In the genomic region with DNA sequence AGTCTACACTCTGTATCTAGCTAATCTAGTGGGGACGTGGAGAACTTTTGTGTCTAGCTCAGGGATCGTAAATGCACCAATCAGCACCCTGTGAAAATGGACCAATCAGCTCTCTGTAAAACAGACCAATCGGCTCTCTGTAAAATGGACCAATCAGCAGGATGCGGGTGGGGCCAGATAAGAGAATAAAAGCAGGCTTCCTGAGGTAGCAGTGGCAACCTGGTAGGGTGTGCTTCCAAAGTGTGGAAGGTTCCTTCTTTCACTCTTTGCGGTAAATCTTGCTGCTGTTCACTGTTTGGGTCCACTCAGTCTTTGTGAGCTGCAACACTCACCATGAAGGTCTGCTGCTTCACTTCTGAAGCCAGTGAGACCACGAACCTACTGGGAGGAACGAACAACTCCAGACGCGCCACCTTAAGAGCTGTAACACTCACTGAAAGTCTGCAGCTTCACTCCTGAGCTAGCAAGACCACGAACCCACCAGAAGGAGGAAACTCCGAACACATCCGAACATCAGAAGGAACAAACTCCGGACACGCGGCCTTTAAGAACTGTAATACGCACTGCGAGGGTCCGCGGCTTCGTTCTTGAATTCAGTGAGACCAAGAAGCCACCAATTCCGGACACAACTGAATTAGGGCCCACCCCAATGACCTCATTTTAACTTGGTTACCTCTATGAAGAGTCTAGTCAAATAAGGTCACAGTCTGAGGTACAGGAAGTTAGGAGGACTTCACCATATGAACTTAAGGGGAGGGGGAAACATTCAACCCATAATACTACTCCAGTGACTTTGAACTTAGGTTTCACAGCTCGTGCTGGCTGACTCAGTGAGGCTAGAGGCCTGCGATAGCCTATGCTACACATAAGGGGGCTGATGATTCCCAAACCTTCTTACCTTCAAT, we compare ENCODE assay signal across 8 cellular contexts. TPM values are rescaled to one million over a fixed set of nuclear protein-coding genes. Genes with fewer than 3 reads are reported as not detected.
A peak's percentile ranks its signal among the peaks of the same experiment; 100 is the strongest.
DNase-seq lines count a peak whose midpoint lies in the region; ATAC-seq and TF ChIP-seq lines count a peak whose summit lies in the region.
"Not testable (repeated sequence)": the region's sequence is repeated elsewhere in the genome, so short reads cannot be mapped to it uniquely, and the experiment has no call there.

No MANE protein-coding gene starts in this region.

- not testable (repeated sequence) for TF ChIP-seq POLR2A in testis (IDR thresholded peaks at IDR 0.05)

- H3K9me2 ChIP-seq in GM23338 (ENCODE audit: insufficient read depth): not testable (repeated sequence)

- not testable (repeated sequence) for H3K36me3 Mint-ChIP-seq in GM23338 (ENCODE audit: low read depth); activated naive CD8-positive, alpha-beta T cell treated with anti-CD3 and anti-CD28 coated beads for 36 hours; effector memory CD8-positive, alpha-beta T cell (ENCODE audit: insufficient read depth); mesothelial cell of epicardium; neural crest cell (ENCODE audit: low read depth)

- H3K4me2 ChIP-seq in GM23338: peak overlapping the region; percentile 77; the same call in 1 of the 2 replicates

- not testable (repeated sequence) for H2AFZ ChIP-seq in GM23338

- H3K36me3 ChIP-seq in GM23338 (ENCODE audit: insufficient read depth); HUES64 (ENCODE audit: insufficient read depth, low read length); iPS-15b (ENCODE audit: control insufficient read depth, insufficient read depth, low read length); testis (ENCODE audit: low read depth, missing control alignments): not testable (repeated sequence)

- intact Hi-C loops in testis (cut with DNase I; ENCODE audit: low total_unique reads): not testable (repeated sequence)

- ATAC-seq in GM23338: not testable (repeated sequence)
- peak; percentile 81 for ATAC-seq in effector memory CD8-positive, alpha-beta T cell (replicated peaks)

- H3K27ac Mint-ChIP-seq in GM23338; effector memory CD8-positive, alpha-beta T cell; mesothelial cell of epicardium; neural crest cell (ENCODE audit: unreplicated experiment): not testable (repeated sequence)
- peak overlapping the region; percentile 67 for H3K27ac Mint-ChIP-seq in activated naive CD8-positive, alpha-beta T cell treated with anti-CD3 and anti-CD28 coated beads for 36 hours

- not testable (repeated sequence) for H3K27me3 ChIP-seq in GM23338 (ENCODE audit: insufficient read depth); HUES64 (ENCODE audit: insufficient read depth, low read length); iPS-15b (ENCODE audit: control insufficient read depth, insufficient read depth, low read length); testis

- not testable (repeated sequence) for H3K4me1 Mint-ChIP-seq in GM23338, mesothelial cell of epicardium
- H3K4me1 Mint-ChIP-seq in activated naive CD8-positive, alpha-beta T cell treated with anti-CD3 and anti-CD28 coated beads for 36 hours: peaks cover 10% of the 10 kb centered on the region
- peaks cover 0 to 10% of the 10 kb centered on the region in 2 donors for H3K4me1 Mint-ChIP-seq in effector memory CD8-positive, alpha-beta T cell (ENCODE audit: low read depth in 2 of 2)
- peaks cover 18% of the 10 kb centered on the region for H3K4me1 Mint-ChIP-seq in neural crest cell

- not testable (repeated sequence) for H3K27ac ChIP-seq in GM23338 (ENCODE audit: low read depth); HUES64 (ENCODE audit: low read depth, low read length); testis

- peak overlapping the region; percentile 61; the same call in 1 of the 2 replicates for H3K4me3 ChIP-seq in GM23338
- 0 out of 2 replicates have a peak overlapping the region, but pooled peaks have one; percentile 56 for H3K4me3 ChIP-seq in HUES64 (ENCODE audit: low read length)
- peak overlapping the region; percentile 42 for H3K4me3 ChIP-seq in iPS-15b (ENCODE audit: low read depth, low read length)
- H3K4me3 ChIP-seq in testis: peak overlapping the region in 1 of 2 donors; percentile 50

- H3K9me3 Mint-ChIP-seq in GM23338; activated naive CD8-positive, alpha-beta T cell treated with anti-CD3 and anti-CD28 coated beads for 36 hours; effector memory CD8-positive, alpha-beta T cell; mesothelial cell of epicardium; neural crest cell: not testable (repeated sequence)

- H3K79me2 ChIP-seq in GM23338 (replicated peaks; ENCODE audit: insufficient read depth): not testable (repeated sequence)

- H3F3A ChIP-seq in GM23338 (replicated peaks; ENCODE audit: low read depth): not testable (repeated sequence)

- not testable (repeated sequence) for H3K27me3 Mint-ChIP-seq in GM23338 (ENCODE audit: insufficient read depth, low read depth, poor library complexity); activated naive CD8-positive, alpha-beta T cell treated with anti-CD3 and anti-CD28 coated beads for 36 hours; mesothelial cell of epicardium (ENCODE audit: low read depth); neural crest cell (ENCODE audit: low read depth)
- H3K27me3 Mint-ChIP-seq in effector memory CD8-positive, alpha-beta T cell: peaks cover 27 to 32% of the 10 kb centered on the region in 2 donors

- not testable (repeated sequence) for DNase-seq in GM23338 (ENCODE audit: low spot score); activated naive CD8-positive, alpha-beta T cell treated with anti-CD3 and anti-CD28 coated beads for 36 hours; effector memory CD8-positive, alpha-beta T cell; mesothelial cell of epicardium (ENCODE audit: low spot score in 2 of 2, unreplicated experiment in 2 of 2); neural crest cell (ENCODE audit: low read depth, low spot score)
- DNase-seq in testis: peak; percentile 69

- not testable (repeated sequence) for H4K20me1 ChIP-seq in GM23338 (replicated peaks; ENCODE audit: insufficient read depth)

- not testable (repeated sequence) for H3K9ac ChIP-seq in HUES64 (ENCODE audit: low read depth, low read length); iPS-15b (ENCODE audit: low read depth, low read length)

- H3K4me3 Mint-ChIP-seq in GM23338 (peak overlapping the region; percentile 58), mesothelial cell of epicardium (peak overlapping the region; percentile 56), neural crest cell (peak overlapping the region; percentile 69)
- H3K4me3 Mint-ChIP-seq in activated naive CD8-positive, alpha-beta T cell treated with anti-CD3 and anti-CD28 coated beads for 36 hours: peak overlapping the region; percentile 37
- not testable (repeated sequence) for H3K4me3 Mint-ChIP-seq in effector memory CD8-positive, alpha-beta T cell

- not testable (repeated sequence) for H3K4me1 ChIP-seq in GM23338 (ENCODE audit: insufficient read depth); HUES64 (ENCODE audit: insufficient read depth, low read length); iPS-15b (ENCODE audit: control insufficient read depth, insufficient read depth, low read length); testis

- H3K9me3 ChIP-seq in HUES64 (ENCODE audit: insufficient read depth, low read depth, low read length); iPS-15b (ENCODE audit: control insufficient read depth, insufficient read depth, low read length); testis: not testable (repeated sequence)

- not testable (repeated sequence) for TF ChIP-seq CTCF in GM23338 (conservative IDR thresholded peaks at IDR 0.05; ENCODE audit: low read depth in 2 of 2); mesothelial cell of epicardium (IDR thresholded peaks at IDR 0.05; ENCODE audit: unreplicated experiment); neural crest cell (conservative IDR thresholded peaks at IDR 0.05); testis (IDR thresholded peaks at IDR 0.05)

- WGBS in HUES64: 94% methylated on average over 23 of the region's 23 CpGs
- WGBS in testis, 2 donors: 84 to 86% methylated on average over 23 of the region's 23 CpGs

RNA-seq across cellular contexts. Expression of a gene that starts 59.8 kb away (rescaled TPM):
- 10.1 and 16.4 TPM in 2 replicates for total RNA-seq in GM23338 (2014; rRNA removed; shearing (Covaris generic))
- 2.2 and 3.3 TPM in 2 replicates for polyA plus RNA-seq in GM23338 (2016; fragmentation: Nextera tagmentation; extraction: Ambion mirVana)
- 3.9 TPM for polyA plus RNA-seq in HUES64 (2013, experiment 1 of 2)
- polyA plus RNA-seq in HUES64 (2013, experiment 2 of 2): 5.2 TPM
- 10 to 100 TPM; 18.1 to 22.1 TPM for total RNA-seq in activated naive CD8-positive, alpha-beta T cell treated with anti-CD3 and anti-CD28 coated beads for 36 hours
- 29.8 to 35.6 TPM (median 34.1 TPM) in 3 replicates for total RNA-seq in mesothelial cell of epicardium
- total RNA-seq in neural crest cell: 28.5 and 30.3 TPM in 2 replicates
- total RNA-seq in testis: 10 to 100 TPM; 44.1 to 70.5 TPM
- 43.0 TPM for polyA plus RNA-seq in testis (ENCODE audit: insufficient read depth, low read depth, low replicate concordance)
